ENCODE assay signal across 8 cellular contexts in genomic region chr19:42219812-42220750, GRCh38. TPM values are rescaled to one million over a fixed set of nuclear protein-coding genes. Genes with fewer than 3 reads are reported as not detected.
DNase-seq lines count a peak whose midpoint lies in the region; ATAC-seq, FAIRE-seq and TF ChIP-seq lines count a peak whose summit lies in the region.

ZNF526 (plus strand) TSS chr19:42220312; CDS start chr19:42224404, 4,092 bp downstream.

- H2BK5ac ChIP-seq in H1 (ENCODE audit: low read depth, low read length) (no peak within 1 kb of the TSS), mesenchymal stem cell (ENCODE audit: low read depth, low read length, poor library complexity, severe bottlenecking) (peak within 1 kb of the TSS; percentile 3)

- peak; percentile 70 for ATAC-seq in GM21390 (IDR thresholded peaks at IDR 0.05; ENCODE audit: unreplicated experiment)

- H3K18ac ChIP-seq in H1 (ENCODE audit: extremely low read depth, low read length) (0 out of 2 replicates have a peak within 1 kb of the TSS, but pooled peaks have one; percentile 56), mesenchymal stem cell (ENCODE audit: low read depth in 1 of 2, low read length in 2 of 2) (peak within 1 kb of the TSS; percentile 82 to 92)

- TF ChIP-seq CTCF in Caco-2 (IDR thresholded peaks at IDR 0.05; ENCODE audit: insufficient read depth in 1 of 2, low read depth in 1 of 2, low read length in 1 of 2, severe bottlenecking in 1 of 2, unreplicated experiment in 1 of 2) (peak in 1 of 2 experiments; percentile 2), H1 (IDR thresholded peaks at IDR 0.05; ENCODE audit: control extremely low read depth in 1 of 3, insufficient read depth in 1 of 3, low read depth in 1 of 3, low read length in 3 of 3) (peak in 1 of 3 experiments; percentile 29; a peak in 2 of 4 replicates)

- H3K27me3 ChIP-seq in Caco-2 (replicated peaks; ENCODE audit: control insufficient read depth, insufficient read depth, low read length): no peaks in the 10 kb centered on the region
- H3K27me3 ChIP-seq in HUES48 (ENCODE audit: control insufficient read depth, insufficient read depth, low read length): no peaks in the 10 kb centered on the region
- no peaks in the 10 kb centered on the region for H3K27me3 ChIP-seq in NT2/D1 (ENCODE audit: insufficient read depth, insufficient read length)
- H3K27me3 ChIP-seq in H1 (replicated peaks in 1 of 4; ENCODE audit: control insufficient read depth in 3 of 4, extremely low read depth in 1 of 4, insufficient read depth in 3 of 4, low read length in 3 of 4): no peaks in the 10 kb centered on the region
- H3K27me3 ChIP-seq in mesenchymal stem cell (ENCODE audit: control insufficient read depth in 1 of 2, insufficient read depth in 1 of 2, low read length in 2 of 2): no peaks in the 10 kb centered on the region

- no peak for FAIRE-seq in H1 (lab: Jason Lieb, UNC)

- H2BK20ac ChIP-seq in H1 (ENCODE audit: low read length): no peak within 1 kb of the TSS

- H2BK15ac ChIP-seq in H1 (ENCODE audit: low read length) (no peak within 1 kb of the TSS; the same call in 1 of the 2 replicates), mesenchymal stem cell (ENCODE audit: low read depth, poor library complexity, severe bottlenecking) (no peak within 1 kb of the TSS)

- H3K4me3 ChIP-seq in Caco-2 (ENCODE audit: low read depth, low read length) (peak within 1 kb of the TSS; percentile 79), HUES48 (ENCODE audit: low read depth, low read length) (peak within 1 kb of the TSS; percentile 88), NT2/D1 (ENCODE audit: insufficient read length, low read depth) (peak within 1 kb of the TSS; percentile 89), H1 (ENCODE audit: extremely low read depth in 1 of 4, insufficient read depth in 2 of 4, low read depth in 3 of 4, low read length in 4 of 4) (peak within 1 kb of the TSS; percentile 71 to 95 (median 85)), mesenchymal stem cell (ENCODE audit: insufficient read depth in 1 of 2, low read depth in 1 of 2, low read length in 2 of 2) (peak within 1 kb of the TSS; percentile 87 to 96)

- WGBS in H1 (ENCODE audit: extremely low coverage in 1 of 2, insufficient coverage in 1 of 2, insufficient read length in 1 of 2, insufficient replicate concordance in 2 of 2, low coverage in 1 of 2, low lambda C conversion rate in 2 of 2, missing lambda C conversion rate in 1 of 2), 2 experiments: 3% methylated on average over 53 of the region's 53 CpGs; no CpG with 5 or more reads in 1 of the 2 experiments
- under 1% methylated on average over 49 of the region's 53 CpGs for WGBS in mesenchymal stem cell

- POLR2A ChIA-PET in Caco-2 (lab: Charles Lee) (interaction anchor here (1.8 kb wide), 1 partner anchor 23 kb away, joined by 12 read pairs; no protein-coding TSS in a partner anchor), H1 (lab: Charles Lee; ENCODE audit: partially characterized antibody) (interaction anchor here (1.0 to 2.2 kb wide), 8 partner anchors 14 to 94 kb away, joined by 3 to 12 read pairs (median 4); partner anchors contain the start of gene GSK3A)

- H3K23ac ChIP-seq in H1 (ENCODE audit: insufficient read length): no peak within 1 kb of the TSS
- H3K23ac ChIP-seq in mesenchymal stem cell (ENCODE audit: low read length in 2 of 2): peak within 1 kb of the TSS in 1 of 2 experiments; percentile 19

- no peak within 1 kb of the TSS for H2AK5ac ChIP-seq in H1 (ENCODE audit: low read depth, low read length)
- no peak within 1 kb of the TSS for H2AK5ac ChIP-seq in mesenchymal stem cell (ENCODE audit: low read length, severe bottlenecking)

- 0 out of 2 replicates have a peak within 1 kb of the TSS, but pooled peaks have one; percentile 84 for H2BK12ac ChIP-seq in H1 (ENCODE audit: low read depth, low read length)
- H2BK12ac ChIP-seq in mesenchymal stem cell (ENCODE audit: low read length in 2 of 2): no peak within 1 kb of the TSS

- peaks cover 25% of the 10 kb centered on the region for H3K4me1 ChIP-seq in Caco-2
- H3K4me1 ChIP-seq in HUES48 (ENCODE audit: control insufficient read depth, insufficient read depth, low read length): peaks cover 20% of the 10 kb centered on the region
- H3K4me1 ChIP-seq in NT2/D1 (ENCODE audit: insufficient read depth, insufficient read length): peaks cover 11% of the 10 kb centered on the region
- peaks cover 3 to 11% (median 8%) of the 10 kb centered on the region in 4 experiments; a peak in 6 of 7 replicates for H3K4me1 ChIP-seq in H1 (replicated peaks in 1 of 4; ENCODE audit: control insufficient read depth in 3 of 4, insufficient read depth in 4 of 4, low read length in 3 of 4)
- peaks cover 28% of the 10 kb centered on the region for H3K4me1 ChIP-seq in mesenchymal stem cell (ENCODE audit: control insufficient read depth, insufficient read depth, low read depth, low read length)

- H3K36me3 Mint-ChIP-seq in Caco-2 (ENCODE audit: insufficient read depth, unreplicated experiment): peaks cover 47% of the 10 kb centered on the region

- peaks cover 5% of the 10 kb centered on the region for H3K36me3 ChIP-seq in Caco-2 (ENCODE audit: control insufficient read depth, insufficient read depth, low read length)
- H3K36me3 ChIP-seq in HUES48 (ENCODE audit: control insufficient read depth, insufficient read depth, low read length): peaks cover 27% of the 10 kb centered on the region
- H3K36me3 ChIP-seq in NT2/D1 (ENCODE audit: insufficient read depth, insufficient read length, low read length): peaks cover 30% of the 10 kb centered on the region
- H3K36me3 ChIP-seq in H1 (ENCODE audit: control insufficient read depth in 2 of 4, insufficient read depth in 4 of 4, low read length in 3 of 4): peaks cover 4 to 13% (median 11%) of the 10 kb centered on the region in 4 experiments; a peak in 7 of 8 replicates
- H3K36me3 ChIP-seq in mesenchymal stem cell (ENCODE audit: control insufficient read depth in 1 of 2, insufficient read depth in 2 of 2, low read depth in 1 of 2, low read length in 2 of 2): peaks cover 18 to 21% of the 10 kb centered on the region in 2 experiments

- peaks cover 18% of the 10 kb centered on the region; the same call in 1 of the 2 replicates for H3K23me2 ChIP-seq in H1 (ENCODE audit: low read depth, low read length)

- peak within 1 kb of the TSS; percentile 93 for H3K4me3 Mint-ChIP-seq in Caco-2 (ENCODE audit: unreplicated experiment)

- BruUV-seq in Caco-2 (replicated peaks; lab: Mats Ljungman, UMichigan): TSS peak; percentile 92

- H3K9me3 Mint-ChIP-seq in Caco-2 (ENCODE audit: unreplicated experiment): no peaks in the 10 kb centered on the region

- DNase-seq in Caco-2: peak; percentile 99
- DNase-seq in NT2/D1 (ENCODE audit: low read depth, low spot score): peak; percentile 92
- peak; percentile 76 to 95 (median 88) for DNase-seq in activated CD8-positive, alpha-beta memory T cell treated with anti-CD3 and anti-CD28 coated beads for 48 hours (ENCODE audit: low read depth in 2 of 3, low spot score in 2 of 3)
- DNase-seq in H1 (ENCODE audit: low read depth in 1 of 2, low spot score in 2 of 2): peak; percentile 97
- peak; percentile 98 for DNase-seq in mesenchymal stem cell
- peak; percentile 89 for DNase-seq in stimulated activated CD8-positive, alpha-beta memory T cell treated with anti-CD3 and anti-CD28 coated beads, Interleukin-12 subunit alpha, Interleukin-12 subunit beta, amount 100 ng/mL, for 24 hours (ENCODE audit: extremely low read depth)

- peak within 1 kb of the TSS; percentile 44 for H3K9ac ChIP-seq in HUES48 (ENCODE audit: low read depth, low read length)
- H3K9ac ChIP-seq in NT2/D1 (ENCODE audit: insufficient read length, low read depth): peak within 1 kb of the TSS; percentile 95
- peak within 1 kb of the TSS; percentile 58 to 68 (median 64); a peak in 6 of 7 replicates for H3K9ac ChIP-seq in H1 (replicated peaks in 1 of 4; ENCODE audit: extremely low read depth in 1 of 4, low read depth in 3 of 4, low read length in 3 of 4)
- H3K9ac ChIP-seq in mesenchymal stem cell (ENCODE audit: low read length): peak within 1 kb of the TSS; percentile 91

- H3K4ac ChIP-seq in H1 (replicated peaks; ENCODE audit: insufficient read length, low read depth, low read length) (peak within 1 kb of the TSS; percentile 61), mesenchymal stem cell (ENCODE audit: low read depth in 1 of 2, low read length in 2 of 2) (peak within 1 kb of the TSS; percentile 74 to 76)

- H3K27ac Mint-ChIP-seq in Caco-2 (ENCODE audit: unreplicated experiment): peak within 1 kb of the TSS; percentile 94

- H4K5ac ChIP-seq in H1 (ENCODE audit: insufficient read length, low read depth, low read length): peak within 1 kb of the TSS; percentile 35

- peak; percentile 46 to 84 for TF ChIP-seq POLR2A in H1 (IDR thresholded peaks at IDR 0.05; ENCODE audit: control extremely low read depth in 1 of 2, low read depth in 2 of 2, low read length in 2 of 2)

- H3K56ac ChIP-seq in H1 (replicated peaks; ENCODE audit: insufficient read length, low read depth, low read length): no peak within 1 kb of the TSS

- H4K91ac ChIP-seq in H1 (replicated peaks; ENCODE audit: insufficient read length, low read length) (no peak within 1 kb of the TSS), mesenchymal stem cell (ENCODE audit: low read length) (peak within 1 kb of the TSS; percentile 20)

- peaks cover 14 to 23% of the 10 kb centered on the region in 2 experiments for H4K20me1 ChIP-seq in H1 (replicated peaks in 1 of 2; ENCODE audit: control insufficient read depth in 1 of 2, insufficient read depth in 2 of 2, low read length in 2 of 2)

- no peaks in the 10 kb centered on the region for H3K27me3 Mint-ChIP-seq in Caco-2 (ENCODE audit: insufficient read depth, unreplicated experiment)

- peak within 1 kb of the TSS; percentile 1; the same call in 1 of the 2 replicates for H2AFZ ChIP-seq in H1 (ENCODE audit: low read length)
- peak within 1 kb of the TSS; percentile 19 for H2AFZ ChIP-seq in mesenchymal stem cell (ENCODE audit: low read depth, low read length)

- H3K27ac ChIP-seq in HUES48 (ENCODE audit: low read depth, low read length) (peak within 1 kb of the TSS; percentile 83), H1 (ENCODE audit: low read depth, low read length) (peak within 1 kb of the TSS; percentile 32; the same call in 1 of the 2 replicates), mesenchymal stem cell (ENCODE audit: low read length, poor library complexity, severe bottlenecking) (peak within 1 kb of the TSS; percentile 75)

- H3K9me3 ChIP-seq in Caco-2: no peaks in the 10 kb centered on the region
- H3K9me3 ChIP-seq in HUES48 (ENCODE audit: control insufficient read depth, insufficient read depth, low read length): no peaks in the 10 kb centered on the region
- H3K9me3 ChIP-seq in NT2/D1 (ENCODE audit: insufficient read depth, low read length): no peaks in the 10 kb centered on the region
- H3K9me3 ChIP-seq in H1 (ENCODE audit: insufficient read depth in 2 of 2, low read depth in 1 of 2, low read length in 1 of 2): no peaks in the 10 kb centered on the region
- no peaks in the 10 kb centered on the region for H3K9me3 ChIP-seq in mesenchymal stem cell (ENCODE audit: control insufficient read depth, low read length)

- TF ChIP-seq RAD21 in H1 (IDR thresholded peaks at IDR 0.05 in 1 of 2, conservative IDR thresholded peaks at IDR 0.05 in 1 of 2; ENCODE audit: low read depth in 2 of 2, low read length in 2 of 2): peak in 1 of 2 experiments; percentile 11; a peak in 1 of 4 replicates

- H4K8ac ChIP-seq in H1 (ENCODE audit: extremely low read depth, insufficient read depth, low read length): peak within 1 kb of the TSS; percentile 74; the same call in 1 of the 2 replicates
- peak within 1 kb of the TSS; percentile 50 for H4K8ac ChIP-seq in mesenchymal stem cell (ENCODE audit: low read length)

- H3K4me1 Mint-ChIP-seq in Caco-2 (ENCODE audit: low read depth, unreplicated experiment): peaks cover 22% of the 10 kb centered on the region

- H3K4me2 ChIP-seq in H1 (ENCODE audit: insufficient read depth in 1 of 2, low read depth in 2 of 2, low read length in 2 of 2): peak within 1 kb of the TSS; percentile 72 to 91
- H3K4me2 ChIP-seq in mesenchymal stem cell (ENCODE audit: low read length, poor library complexity, severe bottlenecking): peak within 1 kb of the TSS; percentile 71

- peaks cover 15 to 31% of the 10 kb centered on the region in 2 experiments for H3K79me2 ChIP-seq in H1 (ENCODE audit: control insufficient read depth in 1 of 2, insufficient read depth in 2 of 2, low read length in 2 of 2)

- H3K14ac ChIP-seq in H1 (ENCODE audit: insufficient read length) (no peak within 1 kb of the TSS), mesenchymal stem cell (ENCODE audit: low read length in 2 of 2) (peak within 1 kb of the TSS in 1 of 2 experiments; percentile 91)

- intact Hi-C loops in Caco-2 (cut with micrococcal nuclease; ENCODE audit: unreplicated experiment): loop anchor here (1.0 kb wide), 3 partner anchors 22 to 48 kb away; partner anchors contain the start of genes ERF and GSK3A

- H2BK120ac ChIP-seq in H1 (replicated peaks; ENCODE audit: low read depth, low read length) (no peak within 1 kb of the TSS), mesenchymal stem cell (ENCODE audit: low read depth, low read length) (no peak within 1 kb of the TSS)

- CTCF ChIA-PET in Caco-2 (lab: Charles Lee): interaction anchor here (0.6 kb wide), 2 partner anchors 160 to 222 kb away, joined by 3 to 6 read pairs; no protein-coding TSS in a partner anchor
- CTCF ChIA-PET in H1 (lab: Charles Lee; ENCODE audit: partially characterized antibody): interaction anchor here (0.8 to 2.0 kb wide), 14 partner anchors 12 to 123 kb away, joined by 3 to 9 read pairs (median 4); partner anchors contain the start of genes GSK3A and POU2F2

- TF ChIP-seq EP300 in H1 (IDR thresholded peaks at IDR 0.05; ENCODE audit: borderline replicate concordance in 1 of 2, low read depth in 2 of 2, low read length in 2 of 2): no peak

- H3K79me1 ChIP-seq in H1 (ENCODE audit: low read depth, low read length): peaks cover 14% of the 10 kb centered on the region
- peaks cover 29% of the 10 kb centered on the region for H3K79me1 ChIP-seq in mesenchymal stem cell (replicated peaks; ENCODE audit: low read length, poor library complexity, severe bottlenecking)

RNA-seq across cellular contexts. Expression of gene ZNF526, which starts in this region (rescaled TPM):
- total RNA-seq in Caco-2 (2022): 19.4 and 22.6 TPM in 2 replicates
- total RNA-seq in H1 (2021; fragmentation: NEBNext Ultra II Directional; extraction: Animal tissue kit (Norgen Biotek cat#: 25700)): 13.5 and 14.1 TPM in 2 replicates
- 8.4 and 10.0 TPM in 2 replicates for polyA plus RNA-seq in H1 (2011; rRNA removed)
- polyA plus RNA-seq in H1 (2011; cell fraction: cytosol; rRNA removed): 5.9 TPM
- polyA plus RNA-seq in H1 (2011; cell fraction: nucleus; rRNA removed): 8.1 TPM
- polyA plus RNA-seq in H1 (2012, experiment 1 of 2): 8.9 to 13.4 TPM (median 11.7 TPM) in 4 replicates
- polyA plus RNA-seq in H1 (2012, experiment 2 of 2): 12.1 TPM
- 5.9 TPM for polyA plus RNA-seq in H1 (2013, experiment 1 of 2)
- polyA plus RNA-seq in H1 (2013, experiment 2 of 2): 5.6 TPM
- polyA minus RNA-seq in H1 (2011; rRNA and poly(A)+ RNA removed): 17.3 and 18.5 TPM in 2 replicates
- 9.7 TPM for polyA minus RNA-seq in H1 (2011; cell fraction: cytosol; rRNA and poly(A)+ RNA removed)
- polyA minus RNA-seq in H1 (2011; cell fraction: nucleus; rRNA and poly(A)+ RNA removed): 13.3 TPM
- polyA plus RNA-seq in mesenchymal stem cell (2013, experiment 1 of 2): 6.4 TPM
- 6.4 TPM for polyA plus RNA-seq in mesenchymal stem cell (2013, experiment 2 of 2)

Comparison
In these comparisons a context has a peak if more than half of its experiments do, and no peak if none do; other contexts are left out.
1. Peak in every context shown above with its lines: DNase-seq, ATAC-seq, H3K4me3 ChIP-seq and H3K27ac ChIP-seq.
2. H3K27ac ChIP-seq: peak in every context shown above with its lines; median percentile 83 in HUES48; 75 in mesenchymal stem cell; 32 in H1.
3. H3K9ac ChIP-seq: peak in every context shown above with its lines; median percentile 95 in NT2/D1; 91 in mesenchymal stem cell; 64 in H1; 44 in HUES48.